Comparison of ENCODE assay signal across 13 cellular contexts in the genomic region with DNA sequence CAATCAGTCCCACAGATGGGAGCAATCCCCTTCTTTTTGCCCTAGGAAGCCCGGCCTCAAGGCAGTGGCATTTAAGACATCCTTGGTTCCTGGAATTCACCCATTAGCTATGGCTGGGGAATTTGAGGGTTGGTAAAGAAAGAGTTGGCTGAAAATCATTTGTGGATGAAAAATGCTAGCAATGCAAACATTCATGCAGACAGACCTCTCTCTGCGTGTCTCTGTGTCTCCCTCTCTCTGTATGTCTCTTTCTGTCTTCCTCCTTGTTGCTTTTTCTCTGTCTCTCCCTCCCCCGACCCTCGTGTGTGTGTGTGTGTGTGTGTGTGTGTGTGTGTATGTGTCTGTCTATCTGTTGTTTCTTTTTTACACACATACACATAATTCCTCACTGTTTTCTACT. TPM values are rescaled to one million over a fixed set of nuclear protein-coding genes. Genes with fewer than 3 reads are reported as not detected.
DNase-seq lines count a peak whose midpoint lies in the region; ATAC-seq and TF ChIP-seq lines count a peak whose summit lies in the region.
"Had no signal": no experiment of that assay in that cellular context is flagged by ENCODE, and none has a peak within 500 bp of the region (broad histone marks: within the 10 kb centered on the region; RNA-seq: fewer than 3 reads in every experiment).

No MANE protein-coding gene starts in this region.

- H3K36me3 ChIP-seq in GM23338 (ENCODE audit: insufficient read depth) (no peaks in the 10 kb centered on the region), stomach smooth muscle (ENCODE audit: control insufficient read depth in 2 of 2, insufficient read depth in 2 of 2, low read length in 2 of 2) (peaks cover 4% of the 10 kb centered on the region in 2 donors)

- CTCF ChIA-PET in activated naive CD4-positive, alpha-beta T cell treated with anti-CD3 and anti-CD28 coated beads, Interleukin-2, amount 10 ng/mL, durations not matched to agents 7 days and 5 days (lab: Charles Lee), result interaction anchor here (6.5 kb wide), 1 partner anchor 213 kb away, joined by 45 read pairs; no protein-coding TSS in a partner anchor

- H3K4me3 ChIP-seq in GM23338 (no peak overlapping the region), right cardiac atrium (ENCODE audit: low read length) (no peak overlapping the region), stomach smooth muscle (ENCODE audit: low read length in 2 of 2) (peak overlapping the region in 1 of 2 donors; percentile 3)

- intact Hi-C loops in right cardiac atrium (cut with DNase I), result no loop called here

- WGBS in right cardiac atrium, result 39% methylated on average over 4 of the region's 4 CpGs

- no peak overlapping the region for H3K4me2 ChIP-seq in GM23338

- no peaks in the 10 kb centered on the region for H3F3A ChIP-seq in GM23338 (replicated peaks; ENCODE audit: low read depth)

- H3K4me1 Mint-ChIP-seq in GM23338, result peaks cover 34% of the 10 kb centered on the region
- peaks cover 5% of the 10 kb centered on the region for H3K4me1 Mint-ChIP-seq in activated naive CD4-positive, alpha-beta T cell treated with anti-CD3 and anti-CD28 coated beads, Interleukin-2, amount 10 ng/mL, durations not matched to agents 7 days and 5 days

- H3K9me3 Mint-ChIP-seq in GM23338, result no peaks in the 10 kb centered on the region
- H3K9me3 Mint-ChIP-seq in activated naive CD4-positive, alpha-beta T cell treated with anti-CD3 and anti-CD28 coated beads, Interleukin-2, amount 10 ng/mL, durations not matched to agents 7 days and 5 days, result no peaks in the 10 kb centered on the region
- H3K9me3 Mint-ChIP-seq: H9, T-cell had no signal

- H3K27ac ChIP-seq in GM23338 (ENCODE audit: low read depth) (no peak overlapping the region), right cardiac atrium (ENCODE audit: low read length) (peak overlapping the region; percentile 13), stomach smooth muscle (ENCODE audit: low read length) (peak overlapping the region; percentile 58)

- ATAC-seq in GM23338 (no peak), right cardiac atrium (no peak)

- no peaks in the 10 kb centered on the region for H3K36me3 Mint-ChIP-seq in GM23338 (ENCODE audit: low read depth)
- H3K36me3 Mint-ChIP-seq in activated naive CD4-positive, alpha-beta T cell treated with anti-CD3 and anti-CD28 coated beads, Interleukin-2, amount 10 ng/mL, durations not matched to agents 7 days and 5 days, result no peaks in the 10 kb centered on the region
- H3K36me3 Mint-ChIP-seq: T-cell had no signal

- H3K9me3 ChIP-seq in right cardiac atrium (ENCODE audit: control insufficient read depth, low read length) (no peaks in the 10 kb centered on the region), stomach smooth muscle (ENCODE audit: control insufficient read depth in 2 of 2, low read length in 2 of 2) (no peaks in the 10 kb centered on the region)

- H3K9ac ChIP-seq in stomach smooth muscle (ENCODE audit: low read length in 2 of 2), result peak overlapping the region in 1 of 2 donors; percentile 61

- peaks cover 6% of the 10 kb centered on the region; the same call in 1 of the 2 replicates for H3K4me1 ChIP-seq in GM23338 (ENCODE audit: insufficient read depth)
- H3K4me1 ChIP-seq in right cardiac atrium (ENCODE audit: control insufficient read depth, insufficient read depth, low read length), result no peaks in the 10 kb centered on the region
- peaks cover 92% of the 10 kb centered on the region for H3K4me1 ChIP-seq in stomach smooth muscle (ENCODE audit: control insufficient read depth, insufficient read depth, low read length)

- H3K27me3 Mint-ChIP-seq in GM23338 (ENCODE audit: insufficient read depth, low read depth, poor library complexity), result peaks cover 8% of the 10 kb centered on the region
- peaks cover 25% of the 10 kb centered on the region for H3K27me3 Mint-ChIP-seq in activated naive CD4-positive, alpha-beta T cell treated with anti-CD3 and anti-CD28 coated beads, Interleukin-2, amount 10 ng/mL, durations not matched to agents 7 days and 5 days

- H2AFZ ChIP-seq in GM23338, result 0 out of 2 replicates have a peak overlapping the region, but pooled peaks have one; percentile 32

- H3K79me2 ChIP-seq in GM23338 (replicated peaks; ENCODE audit: insufficient read depth), result no peaks in the 10 kb centered on the region

- H3K9me2 ChIP-seq in GM23338 (ENCODE audit: insufficient read depth), result no peaks in the 10 kb centered on the region

- TF ChIP-seq CTCF in GM23338 (conservative IDR thresholded peaks at IDR 0.05; ENCODE audit: low read depth in 2 of 2), result no peak

- no peaks in the 10 kb centered on the region for H4K20me1 ChIP-seq in GM23338 (replicated peaks; ENCODE audit: insufficient read depth)

- H3K27me3 ChIP-seq in GM23338 (ENCODE audit: insufficient read depth) (no peaks in the 10 kb centered on the region), right cardiac atrium (ENCODE audit: control insufficient read depth, insufficient read depth) (no peaks in the 10 kb centered on the region), stomach smooth muscle (ENCODE audit: control insufficient read depth in 1 of 2, insufficient read depth in 2 of 2, low read length in 2 of 2) (no peaks in the 10 kb centered on the region)

- no peak overlapping the region for H3K27ac Mint-ChIP-seq in GM23338
- H3K27ac Mint-ChIP-seq in activated naive CD4-positive, alpha-beta T cell treated with anti-CD3 and anti-CD28 coated beads, Interleukin-2, amount 10 ng/mL, durations not matched to agents 7 days and 5 days, result no peak overlapping the region
- H3K27ac Mint-ChIP-seq: H9, T-cell had no signal

- DNase-seq in GM23338 (ENCODE audit: low spot score) (no peak), astrocyte of the hippocampus (ENCODE audit: low read depth, low spot score) (peak; percentile 85), right cardiac atrium (no peak), anterior cingulate cortex (lab: John Stamatoyannopoulos, UW) (no peak)
- no peak for DNase-seq in activated CD4-positive, alpha-beta T cell treated with anti-CD3 and anti-CD28 coated beads for 4 hours
- no peak for DNase-seq in NK-92 treated with Interleukin-12 subunit alpha and Interleukin-12 subunit beta, amount 100 ng/mL, for 24 hours (lab: John Stamatoyannopoulos, UW)
- no peak for DNase-seq in activated naive CD4-positive, alpha-beta T cell treated with anti-CD3 and anti-CD28 coated beads, Interleukin-2, amount 10 ng/mL, durations not matched to agents 7 days and 5 days
- DNase-seq: NCI-H1417 treated with DMSO at 0.1 percent for 48 hours had no signal

- no peak overlapping the region for H3K4me3 Mint-ChIP-seq in GM23338
- no peak overlapping the region for H3K4me3 Mint-ChIP-seq in activated naive CD4-positive, alpha-beta T cell treated with anti-CD3 and anti-CD28 coated beads, Interleukin-2, amount 10 ng/mL, durations not matched to agents 7 days and 5 days
- H3K4me3 Mint-ChIP-seq: H9 had no signal

TF ChIP-seq in GM23338, 12 proteins besides CTCF, POLR2A, EP300 and RAD21 (continues in another document):
- TF ChIP-seq CREB1 (CRISPR knock-in tag; IDR thresholded peaks at IDR 0.05; ENCODE audit: low read depth) (no peak), STAT1 (IDR thresholded peaks at IDR 0.05; ENCODE audit: unreplicated experiment) (no peak), EZH2phosphoT487 (IDR thresholded peaks at IDR 0.05; ENCODE audit: unreplicated experiment) (no peak), EZH2 (IDR thresholded peaks at IDR 0.05; ENCODE audit: low read depth, unreplicated experiment) (no peak), POLR2AphosphoS5 (IDR thresholded peaks at IDR 0.05; ENCODE audit: low read depth) (no peak), ZNF114 (CRISPR knock-in tag; IDR thresholded peaks at IDR 0.05) (no peak)
- TF ChIP-seq, protein P1, sequence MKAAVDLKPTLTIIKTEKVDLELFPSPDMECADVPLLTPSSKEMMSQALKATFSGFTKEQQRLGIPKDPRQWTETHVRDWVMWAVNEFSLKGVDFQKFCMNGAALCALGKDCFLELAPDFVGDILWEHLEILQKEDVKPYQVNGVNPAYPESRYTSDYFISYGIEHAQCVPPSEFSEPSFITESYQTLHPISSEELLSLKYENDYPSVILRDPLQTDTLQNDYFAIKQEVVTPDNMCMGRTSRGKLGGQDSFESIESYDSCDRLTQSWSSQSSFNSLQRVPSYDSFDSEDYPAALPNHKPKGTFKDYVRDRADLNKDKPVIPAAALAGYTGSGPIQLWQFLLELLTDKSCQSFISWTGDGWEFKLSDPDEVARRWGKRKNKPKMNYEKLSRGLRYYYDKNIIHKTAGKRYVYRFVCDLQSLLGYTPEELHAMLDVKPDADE (IDR thresholded peaks at IDR 0.05), result no peak

RNA-seq across cellular contexts. Expression of gene LDB3, which starts 19.4 kb away (rescaled TPM):
- 0.14 and 0.85 TPM in 2 replicates for total RNA-seq in GM23338 (2014; rRNA removed; shearing (Covaris generic))
- polyA plus RNA-seq in GM23338 (2016; fragmentation: Nextera tagmentation; extraction: Ambion mirVana), result 0.16 and 0.42 TPM in 2 replicates
- 1,000 to 10,000 TPM in 1 of 4 donors, 100 to 1,000 TPM in 3; 738 to 1,111 (median 934) TPM for total RNA-seq in right cardiac atrium
- polyA plus RNA-seq in right cardiac atrium, result 1,223 TPM

RNA-seq across cellular contexts. Expression of gene OPN4, which starts 33.4 kb away (rescaled TPM):
- not detected in 2 replicates for total RNA-seq in GM23338 (2014; rRNA removed; shearing (Covaris generic))
- polyA plus RNA-seq in GM23338 (2016; fragmentation: Nextera tagmentation; extraction: Ambion mirVana), result not detected in 2 replicates
- total RNA-seq in right cardiac atrium, result 1 to 10 TPM in 2 of 4 donors, under 1 TPM in 2; 0.32 to 1.2 (median 0.95) TPM
- 0.93 TPM for polyA plus RNA-seq in right cardiac atrium
- total RNA-seq: H9, myocyte, PC-3, T-cell had no signal

Comparison
In these comparisons a context has a peak if more than half of its experiments do, and no peak if none do; other contexts are left out.
1. RNA of gene LDB3, which starts 19.4 kb away (total RNA-seq): 738 to 1,111 TPM in right cardiac atrium; 0.14 to 0.85 TPM in GM23338; every median in the first group is over 100 times any median in the second.